In the genomic region with DNA sequence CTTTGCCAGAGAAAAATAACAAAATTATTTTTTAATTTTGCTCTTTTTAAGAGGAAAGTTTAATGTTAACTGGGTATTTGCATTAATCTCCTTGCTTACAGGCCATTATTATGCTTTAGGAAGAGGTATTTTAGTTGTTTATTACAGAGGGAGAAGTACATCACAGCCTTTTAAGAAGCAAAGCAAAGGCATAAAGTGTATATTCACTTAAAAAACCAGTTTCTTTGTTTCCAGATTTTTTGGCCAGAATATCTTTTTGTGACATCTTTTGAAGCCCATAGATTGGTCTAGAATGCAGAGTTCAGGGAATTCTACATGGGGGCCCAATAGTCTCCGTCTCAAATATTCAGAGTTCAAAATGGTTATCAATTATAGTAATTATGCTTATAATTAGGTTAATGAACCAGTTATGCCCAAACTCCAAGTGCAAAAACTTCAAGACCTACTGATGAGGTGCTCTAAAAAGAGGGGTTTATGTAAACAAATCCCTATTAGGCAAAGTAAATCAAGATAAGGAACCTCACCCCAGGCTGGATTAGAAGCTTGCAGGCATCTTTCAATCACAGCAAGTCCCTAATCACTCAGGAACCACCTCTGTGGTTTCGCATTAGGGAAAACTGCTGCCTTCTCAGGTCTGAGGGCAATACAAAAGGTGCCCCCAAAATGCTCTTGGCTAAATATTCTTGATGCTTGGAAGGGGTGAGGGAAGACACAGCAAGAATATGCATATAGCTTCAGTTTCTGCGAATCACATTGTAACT, we compare ENCODE assay signal across 11 cellular contexts. TPM values are rescaled to one million over a fixed set of nuclear protein-coding genes. Genes with fewer than 3 reads are reported as not detected.
DNase-seq lines count a peak whose midpoint lies in the region; ATAC-seq and TF ChIP-seq lines count a peak whose summit lies in the region.
"Had no signal": no experiment of that assay in that cellular context is flagged by ENCODE, and none has a peak within 500 bp of the region (broad histone marks: within the 10 kb centered on the region; RNA-seq: fewer than 3 reads in every experiment).

No MANE protein-coding gene starts in this region.

- ATAC-seq in left ventricle myocardium superior (no peak), body of pancreas (no peak), GM21515 (IDR thresholded peaks at IDR 0.05; ENCODE audit: unreplicated experiment) (no peak)
- ATAC-seq: sciatic nerve had no signal

- in situ Hi-C loops in GM13976 (cut with MboI; ENCODE audit: low sequenced_read_pairs, unreplicated experiment) = loop anchor here (25.0 kb wide), 1 partner anchor 969 kb away; the partner anchor contains the start of gene PPA2

- H3K4me3 ChIP-seq in left ventricle myocardium inferior (peak overlapping the region; percentile 75), body of pancreas (no peak overlapping the region), uterus (no peak overlapping the region)

- no peak for DNase-seq in left ventricle myocardium inferior
- no peak for DNase-seq in left ventricle myocardium superior
- DNase-seq in body of pancreas = no peak
- peak; percentile 47 for DNase-seq in midbrain (lab: John Stamatoyannopoulos, UW)
- no peak for DNase-seq in uterus
- no peak for DNase-seq in NCI-H2227 treated with DMSO at 0.1 percent for 48 hours (lab: John Stamatoyannopoulos, UW)
- no peak for DNase-seq in GM13976 (ENCODE audit: low spot score)
- DNase-seq: NCI-H1048 had no signal

- H3K27ac ChIP-seq in left ventricle myocardium inferior (replicated peaks) = peak overlapping the region; percentile 90
- H3K27ac ChIP-seq in body of pancreas = peak overlapping the region; percentile 18 to 93 (median 85)
- peak overlapping the region; percentile 58 to 82 for H3K27ac ChIP-seq in uterus

- no peaks in the 10 kb centered on the region for H3K36me3 ChIP-seq in left ventricle myocardium inferior
- no peaks in the 10 kb centered on the region for H3K36me3 ChIP-seq in body of pancreas (replicated peaks in 1 of 2; ENCODE audit: insufficient read depth in 1 of 2, low read depth in 2 of 2)
- no peaks in the 10 kb centered on the region for H3K36me3 ChIP-seq in uterus

- H3K27me3 ChIP-seq in left ventricle myocardium inferior (ENCODE audit: low read depth) = peaks cover 4% of the 10 kb centered on the region
- no peaks in the 10 kb centered on the region for H3K27me3 ChIP-seq in body of pancreas
- H3K27me3 ChIP-seq in uterus = no peaks in the 10 kb centered on the region

- H3K9me3 ChIP-seq in left ventricle myocardium inferior (replicated peaks) (no peaks in the 10 kb centered on the region), body of pancreas (no peaks in the 10 kb centered on the region), uterus (no peaks in the 10 kb centered on the region)

- 41 to 66% methylated on average over 3 of the region's 3 CpGs for WGBS in body of pancreas, 2 donors

- intact Hi-C loops in left ventricle myocardium inferior (cut with micrococcal nuclease) = no loop called here
- intact Hi-C loops in left ventricle myocardium superior (cut with micrococcal nuclease) = no loop called here
- intact Hi-C loops in body of pancreas (cut with DNase I) = no loop called here
- intact Hi-C loops in uterus (cut with DNase I; ENCODE audit: low total_unique reads) = no loop called here

- H3K4me1 ChIP-seq in left ventricle myocardium inferior (peaks cover 48% of the 10 kb centered on the region), body of pancreas (peaks cover 52% of the 10 kb centered on the region), uterus (no peaks in the 10 kb centered on the region)

- no peak for TF ChIP-seq POLR2A in body of pancreas (IDR thresholded peaks at IDR 0.05)
- no peak for TF ChIP-seq POLR2A in uterus (IDR thresholded peaks at IDR 0.05)

- TF ChIP-seq CTCF in left ventricle myocardium inferior (IDR thresholded peaks at IDR 0.05; ENCODE audit: borderline replicate concordance) = no peak
- no peak for TF ChIP-seq CTCF in body of pancreas (IDR thresholded peaks at IDR 0.05)
- no peak for TF ChIP-seq CTCF in uterus (IDR thresholded peaks at IDR 0.05)
- no peak for TF ChIP-seq CTCF in GM13976 (IDR thresholded peaks at IDR 0.05; ENCODE audit: borderline replicate concordance, control extremely low read depth, extremely low read depth, insufficient read depth, missing control alignments)

RNA-seq across cellular contexts. Expression of gene CXXC4, which starts 1.4 kb away (rescaled TPM):
- total RNA-seq in left ventricle myocardium inferior (4.5 TPM), left ventricle myocardium superior (5.0 TPM), body of pancreas (1 to 10 TPM; 3.6 to 3.9 TPM), uterus (1 to 10 TPM in 3 of 4 donors, under 1 TPM in 1; 0.51 to 3.8 (median 2.0) TPM)
- total RNA-seq: B cell had no signal
